Comparison of ENCODE assay signal across 9 cellular contexts in the genomic region with DNA sequence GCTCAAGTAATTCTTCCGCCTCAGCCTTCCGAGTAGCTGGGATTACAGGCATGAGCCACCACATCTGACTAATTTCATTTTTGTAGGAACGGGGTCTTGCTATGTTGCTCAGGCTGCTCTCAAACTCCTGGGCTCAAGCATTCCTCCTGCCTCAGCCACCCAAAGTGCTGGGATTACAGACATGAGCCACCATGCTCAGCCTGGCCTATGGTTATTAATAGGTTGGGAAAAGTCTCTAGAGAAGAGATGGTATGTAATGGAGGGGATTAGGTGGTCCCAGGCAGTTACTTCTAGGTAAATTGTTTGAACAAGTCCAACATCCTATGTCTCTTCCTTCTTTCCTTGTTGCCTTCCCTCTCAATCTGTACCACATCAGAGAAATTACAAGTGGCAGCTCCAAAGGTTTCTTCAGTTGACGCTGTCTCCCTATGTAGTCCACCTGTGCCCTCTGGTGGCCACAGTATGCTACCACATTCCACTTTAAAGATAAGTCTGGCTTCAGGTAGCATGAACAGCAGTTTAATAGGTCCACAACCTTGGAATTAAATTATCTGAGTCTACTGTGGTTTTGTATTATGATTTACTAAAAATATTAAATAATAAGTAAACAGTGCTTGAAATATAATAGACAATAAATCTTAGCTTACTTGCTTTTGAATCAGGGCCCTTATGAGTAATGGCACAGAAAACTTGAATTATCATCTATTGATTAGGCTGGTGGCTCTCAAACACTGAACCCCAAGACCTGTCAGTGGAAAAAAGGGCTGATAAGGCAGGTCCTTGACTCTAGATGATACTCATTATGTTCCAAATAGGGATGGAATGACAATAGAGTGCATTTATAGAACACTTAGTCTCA. TPM values are rescaled to one million over a fixed set of nuclear protein-coding genes. Genes with fewer than 3 reads are reported as not detected.
DNase-seq lines count a peak whose midpoint lies in the region; ATAC-seq and TF ChIP-seq lines count a peak whose summit lies in the region.
"Had no signal": no experiment of that assay in that cellular context is flagged by ENCODE, and none has a peak within 500 bp of the region (broad histone marks: within the 10 kb centered on the region; RNA-seq: fewer than 3 reads in every experiment).

No MANE protein-coding gene starts in this region.

- peak; percentile 96 to 97 for TF ChIP-seq RAD21 in liver (IDR thresholded peaks at IDR 0.05)

- no peaks in the 10 kb centered on the region for H3K4me1 ChIP-seq in colonic mucosa
- no peaks in the 10 kb centered on the region for H3K4me1 ChIP-seq in liver (ENCODE audit: control insufficient read depth in 4 of 4, insufficient read depth in 4 of 4, low read length in 3 of 4)

- H3K27ac ChIP-seq in colonic mucosa, result no peak overlapping the region
- no peak overlapping the region for H3K27ac ChIP-seq in liver (ENCODE audit: low read depth in 1 of 2, low read length in 2 of 2)

- DNase-seq in Right ventricle myocardium inferior (ENCODE audit: missing footprints) (no peak), cardiac septum (ENCODE audit: low spot score) (no peak), NCI-H510A (lab: John Stamatoyannopoulos, UW) (peak; percentile 47), colonic mucosa (peak; percentile 86)
- peak; percentile 64 to 71 for DNase-seq in activated CD4-positive, alpha-beta T cell treated with anti-CD3 and anti-CD28 coated beads for 4 hours
- peak; percentile 19 for DNase-seq in stimulated activated CD8-positive, alpha-beta memory T cell treated with anti-CD3 and anti-CD28 coated beads, Interleukin-12 subunit alpha, Interleukin-12 subunit beta, amount 100 ng/mL, for 24 hours (ENCODE audit: extremely low read depth)

- TF ChIP-seq CTCF in colonic mucosa (IDR thresholded peaks at IDR 0.05) (peak; percentile 87), liver (IDR thresholded peaks at IDR 0.05; ENCODE audit: low read depth, low read length, missing input control) (peak; percentile 92)

- no peak overlapping the region for H3K4me3 ChIP-seq in colonic mucosa
- no peak overlapping the region for H3K4me3 ChIP-seq in liver (ENCODE audit: low read depth in 1 of 3, low read length in 3 of 3)

- H3K9me3 ChIP-seq in colonic mucosa (no peaks in the 10 kb centered on the region), liver (ENCODE audit: control insufficient read depth in 4 of 4, low read length in 3 of 4) (no peaks in the 10 kb centered on the region)

- no peaks in the 10 kb centered on the region for H3K27me3 ChIP-seq in colonic mucosa
- H3K27me3 ChIP-seq in liver (ENCODE audit: control insufficient read depth in 4 of 4, insufficient read depth in 4 of 4, low read length in 3 of 4), result no peaks in the 10 kb centered on the region

- H3K9ac ChIP-seq in colonic mucosa (ENCODE audit: low read depth in 2 of 2, low read length in 2 of 2) (no peak overlapping the region), liver (ENCODE audit: low read depth in 1 of 2, low read length in 2 of 2) (no peak overlapping the region)

- H3K36me3 ChIP-seq in colonic mucosa (no peaks in the 10 kb centered on the region), liver (ENCODE audit: control insufficient read depth in 4 of 4, insufficient read depth in 3 of 4, low read depth in 1 of 4, low read length in 3 of 4) (peaks cover 0 to 11% (median 9%) of the 10 kb centered on the region in 4 donors)

- 69% methylated on average over 4 of the region's 4 CpGs for WGBS in liver

- peak; percentile 67 for ATAC-seq in Right ventricle myocardium inferior
- ATAC-seq in HG03280 (IDR thresholded peaks at IDR 0.05; ENCODE audit: unreplicated experiment), result peak; percentile 84

- intact Hi-C loops in Right ventricle myocardium inferior (cut with DNase I), result loop anchor here (1.0 to 2.0 kb wide), 2 partner anchors 156 to 354 kb away; no protein-coding TSS in a partner anchor
- intact Hi-C loops in cardiac septum (cut with DNase I), result loop anchor here (2.0 kb wide), 2 partner anchors 156 to 354 kb away; no protein-coding TSS in a partner anchor
- intact Hi-C loops in colonic mucosa (cut with DNase I), result loop anchor here (5.0 kb wide), 2 partner anchors 153 to 353 kb away; no protein-coding TSS in a partner anchor

TF ChIP-seq in liver, 16 proteins besides CTCF, POLR2A, EP300 and RAD21:
- TF ChIP-seq HNF4A (conservative IDR thresholded peaks at IDR 0.05), result no peak
- TF ChIP-seq, protein P1, sequence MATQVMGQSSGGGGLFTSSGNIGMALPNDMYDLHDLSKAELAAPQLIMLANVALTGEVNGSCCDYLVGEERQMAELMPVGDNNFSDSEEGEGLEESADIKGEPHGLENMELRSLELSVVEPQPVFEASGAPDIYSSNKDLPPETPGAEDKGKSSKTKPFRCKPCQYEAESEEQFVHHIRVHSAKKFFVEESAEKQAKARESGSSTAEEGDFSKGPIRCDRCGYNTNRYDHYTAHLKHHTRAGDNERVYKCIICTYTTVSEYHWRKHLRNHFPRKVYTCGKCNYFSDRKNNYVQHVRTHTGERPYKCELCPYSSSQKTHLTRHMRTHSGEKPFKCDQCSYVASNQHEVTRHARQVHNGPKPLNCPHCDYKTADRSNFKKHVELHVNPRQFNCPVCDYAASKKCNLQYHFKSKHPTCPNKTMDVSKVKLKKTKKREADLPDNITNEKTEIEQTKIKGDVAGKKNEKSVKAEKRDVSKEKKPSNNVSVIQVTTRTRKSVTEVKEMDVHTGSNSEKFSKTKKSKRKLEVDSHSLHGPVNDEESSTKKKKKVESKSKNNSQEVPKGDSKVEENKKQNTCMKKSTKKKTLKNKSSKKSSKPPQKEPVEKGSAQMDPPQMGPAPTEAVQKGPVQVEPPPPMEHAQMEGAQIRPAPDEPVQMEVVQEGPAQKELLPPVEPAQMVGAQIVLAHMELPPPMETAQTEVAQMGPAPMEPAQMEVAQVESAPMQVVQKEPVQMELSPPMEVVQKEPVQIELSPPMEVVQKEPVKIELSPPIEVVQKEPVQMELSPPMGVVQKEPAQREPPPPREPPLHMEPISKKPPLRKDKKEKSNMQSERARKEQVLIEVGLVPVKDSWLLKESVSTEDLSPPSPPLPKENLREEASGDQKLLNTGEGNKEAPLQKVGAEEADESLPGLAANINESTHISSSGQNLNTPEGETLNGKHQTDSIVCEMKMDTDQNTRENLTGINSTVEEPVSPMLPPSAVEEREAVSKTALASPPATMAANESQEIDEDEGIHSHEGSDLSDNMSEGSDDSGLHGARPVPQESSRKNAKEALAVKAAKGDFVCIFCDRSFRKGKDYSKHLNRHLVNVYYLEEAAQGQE (IDR thresholded peaks at IDR 0.05), result no peak
- no peak for TF ChIP-seq EGR1 (IDR thresholded peaks at IDR 0.05; ENCODE audit: low read depth in 2 of 2)
- TF ChIP-seq NR2F2 (IDR thresholded peaks at IDR 0.05), result no peak
- TF ChIP-seq ZBTB33 (IDR thresholded peaks at IDR 0.05), result no peak
- TF ChIP-seq, protein P2, sequence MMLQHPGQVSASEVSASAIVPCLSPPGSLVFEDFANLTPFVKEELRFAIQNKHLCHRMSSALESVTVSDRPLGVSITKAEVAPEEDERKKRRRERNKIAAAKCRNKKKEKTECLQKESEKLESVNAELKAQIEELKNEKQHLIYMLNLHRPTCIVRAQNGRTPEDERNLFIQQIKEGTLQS (IDR thresholded peaks at IDR 0.05), result no peak
- TF ChIP-seq YY1 (IDR thresholded peaks at IDR 0.05), result no peak
- TF ChIP-seq JUND (IDR thresholded peaks at IDR 0.05), result no peak
- no peak for TF ChIP-seq RXRA (IDR thresholded peaks at IDR 0.05)
- no peak for TF ChIP-seq HNF4G (IDR thresholded peaks at IDR 0.05)

RNA-seq across cellular contexts. Expression of gene TIGD6, which starts 9.7 kb away (rescaled TPM):
- total RNA-seq in Right ventricle myocardium inferior (2.4 TPM), cardiac septum (2.7 TPM), colonic mucosa (1 to 10 TPM; 3.9 to 4.6 TPM), liver (1 to 10 TPM; 2.4 to 2.9 TPM)
- polyA plus RNA-seq in liver, result 1 to 10 TPM; 1.3 to 1.8 TPM

RNA-seq across cellular contexts. Expression of gene HMGXB3, which starts 9.8 kb away (rescaled TPM):
- total RNA-seq in Right ventricle myocardium inferior (14.6 TPM), cardiac septum (17.6 TPM), colonic mucosa (10 to 100 TPM; 21.8 to 40.2 TPM), liver (10 to 100 TPM; 12.5 to 22.9 TPM)
- 1 to 10 TPM; 2.7 to 9.4 TPM for polyA plus RNA-seq in liver

RNA-seq across cellular contexts. Expression of gene SLC26A2, which starts 30.2 kb away (rescaled TPM):
- total RNA-seq in Right ventricle myocardium inferior, result 4.3 TPM
- total RNA-seq in cardiac septum, result 5.8 TPM
- 100 to 1,000 TPM; 339 to 770 TPM for total RNA-seq in colonic mucosa
- total RNA-seq in liver, result 1 to 10 TPM; 2.4 to 6.1 TPM
- under 1 TPM; 0.43 to 0.84 TPM for polyA plus RNA-seq in liver

RNA-seq across cellular contexts. Expression of gene PDE6A, which starts 46.2 kb away (rescaled TPM):
- total RNA-seq in Right ventricle myocardium inferior, result 0.05 TPM
- total RNA-seq in cardiac septum, result 0.13 TPM
- 1 to 10 TPM; 1.5 to 2.7 TPM for total RNA-seq in colonic mucosa
- not detected for total RNA-seq in liver
- polyA plus RNA-seq in liver, result under 1 TPM in 1 of 2 donors, not detected in 1; 0.06 TPM
- total RNA-seq: subcutaneous adipose tissue had no signal

Comparison
In these comparisons a context has a peak if more than half of its experiments do, and no peak if none do; other contexts are left out.
1. DNase-seq: peak in NCI-H510A (single experiment), activated CD4-positive, alpha-beta T cell treated with anti-CD3 and anti-CD28 coated beads for 4 hours (2 of 2), colonic mucosa (single experiment) and stimulated activated CD8-positive, alpha-beta memory T cell treated with anti-CD3 and anti-CD28 coated beads, Interleukin-12 subunit alpha, Interleukin-12 subunit beta, amount 100 ng/mL, for 24 hours (single experiment); none in Right ventricle myocardium inferior (single experiment) and cardiac septum (single experiment).
2. RNA of gene SLC26A2, which starts 30.2 kb away (total RNA-seq): 339 to 770 TPM in colonic mucosa; 2.4 to 6.1 TPM in liver, 5.8 TPM in cardiac septum (single experiment) and 4.3 TPM in Right ventricle myocardium inferior (single experiment); every median in the first group is over 10 times any median in the second.